25 cellular contexts compared by ENCODE assay signal in the genomic region with DNA sequence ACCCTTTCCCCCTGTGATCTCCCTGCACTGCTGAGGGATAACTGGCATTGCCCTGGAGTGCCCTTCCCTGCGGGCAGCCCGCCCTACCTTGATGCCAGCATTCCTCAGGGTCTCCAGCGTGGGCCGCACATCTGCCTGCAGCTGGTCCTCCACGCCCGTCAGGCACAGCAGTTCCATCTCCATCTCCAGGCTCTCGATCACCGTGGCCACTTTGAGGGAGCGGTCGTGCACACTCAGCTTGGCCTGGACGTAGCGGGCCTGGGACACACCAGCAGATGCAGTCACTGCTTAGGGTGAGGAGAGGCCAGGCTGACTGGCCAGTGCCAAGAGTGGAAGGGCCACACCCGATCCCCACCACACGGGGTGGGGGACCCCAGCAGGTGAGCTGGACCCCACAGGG.
"Had no signal": no experiment of that assay in that cellular context is flagged by ENCODE, and none has a peak within 500 bp of the region (broad histone marks: within the 10 kb centered on the region; RNA-seq: fewer than 3 reads in every experiment).

No MANE protein-coding gene starts in this region.

- H3K27me3 ChIP-seq: ascending aorta, cardiac muscle cell had no signal

- H3K36me3 ChIP-seq: cardiac muscle cell had no signal

- H3K27ac ChIP-seq: ascending aorta, cardiac muscle cell, VCaP had no signal

- ATAC-seq: activated naive CD8-positive, alpha-beta T cell treated with anti-CD3 and anti-CD28 coated beads, Interleukin-2, amount 50 U/mL, for 24 hours had no signal

- H3K4me3 ChIP-seq: ascending aorta, cardiac muscle cell had no signal

- FAIRE-seq: bronchial epithelial cell, TTC549 had no signal

- H3K9me3 ChIP-seq: ascending aorta had no signal

- DNase-seq: activated B cell treated with CpG ODN at 0.5 μM for 24 hours; activated CD4-positive, alpha-beta memory T cell treated with anti-CD3 and anti-CD28 coated beads for 36 hours; activated CD4-positive, alpha-beta T cell treated with anti-CD3 and anti-CD28 coated beads for 4 hours; activated CD4-positive, alpha-beta T cell treated with anti-CD3 and anti-CD28 coated beads, Interleukin-2, amount 10 ng/mL, durations not matched to agents 24 days and 14 days; activated CD4-positive, alpha-beta T cell treated with anti-CD3 and anti-CD28 coated beads, Interleukin-2, amount 50 U/mL, for 1 hour; activated CD4-positive, alpha-beta T cell treated with anti-CD3 and anti-CD28 coated beads, Interleukin-2, amount 50 U/mL, for 4 hours; activated CD4-positive, CD25-positive, alpha-beta regulatory T cell treated with anti-CD3 and anti-CD28 coated beads, Interleukin-2, amount 50 U/mL, for 72 hours; activated CD8-positive, alpha-beta memory T cell treated with anti-CD3 and anti-CD28 coated beads, Interleukin-2, amount 50 U/mL, for 4 hours; activated CD8-positive, alpha-beta T cell treated with anti-CD3 and anti-CD28 coated beads for 36 hours; activated effector memory CD4-positive, alpha-beta T cell treated with Interleukin-2 at 50 U/mL for 16 hours; activated gamma-delta T cell; activated naive CD4-positive, alpha-beta T cell treated with Interleukin-2 at 50 U/mL for 16 hours; activated naive CD8-positive, alpha-beta T cell treated with anti-CD3 and anti-CD28 coated beads, Interleukin-2, amount 10 ng/mL, durations not matched to agents 7 days and 5 days; activated naive CD8-positive, alpha-beta T cell treated with anti-CD3 and anti-CD28 coated beads, Interleukin-2, amount 50 U/mL, for 24 hours; activated T-cell treated with anti-CD3 and anti-CD28 coated beads for 4 hours; activated T-cell treated with anti-CD3 and anti-CD28 coated beads, Interleukin-2, amount 50 U/mL, for 1 hour; activated T-cell treated with anti-CD3 and anti-CD28 coated beads, Interleukin-2, amount 50 U/mL, for 48 hours; T-helper 1 cell; T-helper 2 cell; T-helper 9 cell had no signal
